Comparison of ENCODE assay signal across 10 cellular contexts in genomic region chr21:44086636-44087425, GRCh38. TPM values are rescaled to one million over a fixed set of nuclear protein-coding genes. Genes with fewer than 3 reads are reported as not detected.
A peak's percentile ranks its signal among the peaks of the same experiment; 100 is the strongest.
DNase-seq lines count a peak whose midpoint lies in the region; ATAC-seq and TF ChIP-seq lines count a peak whose summit lies in the region.
"Had no signal": no experiment of that assay in that cellular context is flagged by ENCODE, and none has a peak within 500 bp of the region (broad histone marks: within the 10 kb centered on the region; RNA-seq: fewer than 3 reads in every experiment).

No MANE protein-coding gene starts in this region.

- peaks cover 83% of the 10 kb centered on the region for H3K36me3 Mint-ChIP-seq in activated CD4-positive, alpha-beta T cell treated with anti-CD3 and anti-CD28 coated beads, Interleukin-2, amount 10 ng/mL, durations not matched to agents 7 days and 5 days (ENCODE audit: low read depth)

- H3K36me3 ChIP-seq in lung (ENCODE audit: control insufficient read depth in 2 of 2, insufficient read depth in 2 of 2, low read length in 2 of 2) = peaks cover 14 to 49% of the 10 kb centered on the region in 2 donors
- H3K36me3 ChIP-seq in suprapubic skin = peaks cover 87% of the 10 kb centered on the region

- H3K27ac ChIP-seq in lung (ENCODE audit: low read depth in 1 of 2, low read length in 1 of 2) (peak overlapping the region; percentile 51 to 57), suprapubic skin (peak overlapping the region; percentile 31)
- H3K27ac ChIP-seq: gastrocnemius medialis had no signal

- H3K27me3 ChIP-seq in lung (ENCODE audit: control insufficient read depth, insufficient read depth) (no peaks in the 10 kb centered on the region), suprapubic skin (no peaks in the 10 kb centered on the region)
- H3K27me3 ChIP-seq: gastrocnemius medialis had no signal

- no peak for ATAC-seq in lung (ENCODE audit: insufficient read depth, low FRiP score)
- ATAC-seq: gastrocnemius medialis had no signal

- H3K4me1 ChIP-seq in lung (ENCODE audit: control insufficient read depth in 2 of 2, insufficient read depth in 2 of 2, low read length in 2 of 2) (peaks cover 4 to 28% of the 10 kb centered on the region in 2 donors), suprapubic skin (peaks cover 24% of the 10 kb centered on the region)
- H3K4me1 ChIP-seq: gastrocnemius medialis had no signal

- no peak for TF ChIP-seq POLR2A in suprapubic skin (IDR thresholded peaks at IDR 0.05)

- no peaks in the 10 kb centered on the region for H3K9me3 Mint-ChIP-seq in activated CD4-positive, alpha-beta T cell treated with anti-CD3 and anti-CD28 coated beads, Interleukin-2, amount 10 ng/mL, durations not matched to agents 7 days and 5 days

- no peak overlapping the region for H3K4me3 Mint-ChIP-seq in activated CD4-positive, alpha-beta T cell treated with anti-CD3 and anti-CD28 coated beads, Interleukin-2, amount 10 ng/mL, durations not matched to agents 7 days and 5 days

- TF ChIP-seq CTCF in lung (IDR thresholded peaks at IDR 0.05; ENCODE audit: control extremely low read depth, extremely low read depth) (no peak), suprapubic skin (IDR thresholded peaks at IDR 0.05) (no peak)

- DNase-seq in activated CD4-positive, alpha-beta T cell treated with anti-CD3 and anti-CD28 coated beads, Interleukin-2, amount 10 ng/mL, durations not matched to agents 7 days and 5 days = no peak
- no peak for DNase-seq in activated CD4-positive, alpha-beta T cell treated with anti-CD3 and anti-CD28 coated beads for 1 hour
- DNase-seq in cerebellar cortex (ENCODE audit: low spot score) (peak; percentile 9), lung (ENCODE audit: low spot score) (no peak), suprapubic skin (ENCODE audit: low spot score in 2 of 2) (peak; percentile 54 to 77), NCI-H2171 (lab: John Stamatoyannopoulos, UW) (no peak), AG08395 (ENCODE audit: low spot score) (no peak), amygdala (lab: John Stamatoyannopoulos, UW) (no peak)
- DNase-seq: gastrocnemius medialis, NCI-H1436 treated with DMSO at 0.1 percent for 48 hours had no signal

- H3K4me3 ChIP-seq in lung (no peak overlapping the region), suprapubic skin (no peak overlapping the region)
- H3K4me3 ChIP-seq: gastrocnemius medialis had no signal

- TF ChIP-seq EP300 in suprapubic skin (IDR thresholded peaks at IDR 0.05) = no peak

- 81 to 88% methylated on average over 20 to 21 of the region's 21 CpGs for WGBS in lung, 2 donors
- 90% methylated on average over 13 of the region's 21 CpGs for WGBS in suprapubic skin

- H3K27ac Mint-ChIP-seq in activated CD4-positive, alpha-beta T cell treated with anti-CD3 and anti-CD28 coated beads, Interleukin-2, amount 10 ng/mL, durations not matched to agents 7 days and 5 days = peak overlapping the region; percentile 98

- peaks cover 86% of the 10 kb centered on the region for H3K4me1 Mint-ChIP-seq in activated CD4-positive, alpha-beta T cell treated with anti-CD3 and anti-CD28 coated beads, Interleukin-2, amount 10 ng/mL, durations not matched to agents 7 days and 5 days

- H3K27me3 Mint-ChIP-seq in activated CD4-positive, alpha-beta T cell treated with anti-CD3 and anti-CD28 coated beads, Interleukin-2, amount 10 ng/mL, durations not matched to agents 7 days and 5 days = no peaks in the 10 kb centered on the region

- H3K9me3 ChIP-seq in lung (ENCODE audit: control insufficient read depth in 2 of 2, insufficient read depth in 1 of 2, low read length in 1 of 2) (no peaks in the 10 kb centered on the region), suprapubic skin (no peaks in the 10 kb centered on the region)
- H3K9me3 ChIP-seq: gastrocnemius medialis had no signal

- POLR2A ChIA-PET in activated CD4-positive, alpha-beta T cell treated with anti-CD3 and anti-CD28 coated beads, Interleukin-2, amount 10 ng/mL, durations not matched to agents 7 days and 5 days (lab: Charles Lee) = no interaction called here

- CTCF ChIA-PET in activated CD4-positive, alpha-beta T cell treated with anti-CD3 and anti-CD28 coated beads, Interleukin-2, amount 10 ng/mL, durations not matched to agents 7 days and 5 days (lab: Charles Lee) = no interaction called here

RNA-seq across cellular contexts. Expression of gene PWP2, which starts 20.4 kb away (rescaled TPM):
- total RNA-seq in activated CD4-positive, alpha-beta T cell treated with anti-CD3 and anti-CD28 coated beads, Interleukin-2, amount 10 ng/mL, durations not matched to agents 7 days and 5 days = 10 to 100 TPM; 24.2 to 29.0 TPM
- 10 to 100 TPM; 10.3 to 20.4 TPM for total RNA-seq in lung
- 1 to 10 TPM; 3.6 to 8.9 TPM for polyA plus RNA-seq in lung
- 10 to 100 TPM in 2 of 4 donors, 1 to 10 TPM in 2; 6.0 to 20.9 (median 8.8) TPM for total RNA-seq in suprapubic skin

RNA-seq across cellular contexts. Expression of gene GATD3, which starts 46.7 kb away (rescaled TPM):
- total RNA-seq in activated CD4-positive, alpha-beta T cell treated with anti-CD3 and anti-CD28 coated beads, Interleukin-2, amount 10 ng/mL, durations not matched to agents 7 days and 5 days = 10 to 100 TPM; 41.7 to 50.2 TPM
- total RNA-seq in lung (10 to 100 TPM in 1 of 2 donors, 1 to 10 TPM in 1; 9.8 to 29.4 TPM), suprapubic skin (10 to 100 TPM in 1 of 4 donors, 1 to 10 TPM in 3; 1.6 to 44.7 (median 7.3) TPM)
- polyA plus RNA-seq in lung = 10 to 100 TPM in 1 of 2 donors, 1 to 10 TPM in 1; 6.5 to 48.5 TPM

Comparison
In these comparisons a context has a peak if more than half of its experiments do, and no peak if none do; other contexts are left out.
1. DNase-seq: peak in cerebellar cortex (single experiment) and suprapubic skin (2 of 2); none in activated CD4-positive, alpha-beta T cell treated with anti-CD3 and anti-CD28 coated beads, Interleukin-2, amount 10 ng/mL, durations not matched to agents 7 days and 5 days (single experiment), activated CD4-positive, alpha-beta T cell treated with anti-CD3 and anti-CD28 coated beads for 1 hour (single experiment), lung (single experiment), NCI-H2171 (single experiment), AG08395 (single experiment) and amygdala (0 of 56).